In genomic region chr19:2049741-2050348, GRCh38 we compare ENCODE assay signal across 8 cellular contexts. TPM values are rescaled to one million over a fixed set of nuclear protein-coding genes. Genes with fewer than 3 reads are reported as not detected.
DNase-seq lines count a peak whose midpoint lies in the region; ATAC-seq and TF ChIP-seq lines count a peak whose summit lies in the region.

No MANE protein-coding gene starts in this region.

- H3K4me3 ChIP-seq in fibroblast of villous mesenchyme (ENCODE audit: low read depth, low read length) = peak overlapping the region; percentile 86

- H3K4me1 Mint-ChIP-seq in natural killer cell = peaks cover 10 to 40% of the 10 kb centered on the region in 2 donors
- H3K4me1 Mint-ChIP-seq in type B pancreatic cell (ENCODE audit: unreplicated experiment) = no peaks in the 10 kb centered on the region

- DNase-seq in G401 (ENCODE audit: low spot score) (peak; percentile 85), OCI-M1 (lab: John Stamatoyannopoulos, UW) (peak; percentile 67), fibroblast of villous mesenchyme (ENCODE audit: low read depth) (peak; percentile 67), natural killer cell (peak; percentile 64), type B pancreatic cell (ENCODE audit: extremely low spot score, unreplicated experiment) (no peak)
- DNase-seq in activated effector memory CD4-positive, alpha-beta T cell treated with Interleukin-2 at 50 U/mL for 16 hours = peak; percentile 53

- intact Hi-C loops in natural killer cell (cut with micrococcal nuclease) = loop anchor here (2.0 to 5.0 kb wide), 2 partner anchors 33 to 35 kb away; partner anchors contain the start of gene BTBD2

- peak overlapping the region; percentile 71 to 89 for H3K27ac Mint-ChIP-seq in natural killer cell
- H3K27ac Mint-ChIP-seq in type B pancreatic cell = peak overlapping the region; percentile 76

- H3K4me3 Mint-ChIP-seq in natural killer cell (peak overlapping the region; percentile 81), type B pancreatic cell (peak overlapping the region; percentile 90)

- H3K36me3 Mint-ChIP-seq in natural killer cell (no peaks in the 10 kb centered on the region), type B pancreatic cell (no peaks in the 10 kb centered on the region)

- in situ Hi-C loops in G401 (cut with HindIII; ENCODE audit: low sequenced_read_pairs) = no loop called here

- TF ChIP-seq CTCF in fibroblast of villous mesenchyme (IDR thresholded peaks at IDR 0.05; ENCODE audit: insufficient read depth, low read depth, low read length) (no peak), natural killer cell (IDR thresholded peaks at IDR 0.05) (no peak), type B pancreatic cell (conservative IDR thresholded peaks at IDR 0.05) (no peak)

- H3K9me3 Mint-ChIP-seq in natural killer cell = no peaks in the 10 kb centered on the region
- no peaks in the 10 kb centered on the region for H3K9me3 Mint-ChIP-seq in type B pancreatic cell

- H3K27me3 Mint-ChIP-seq in natural killer cell (ENCODE audit: low read depth in 2 of 2) (no peaks in the 10 kb centered on the region), type B pancreatic cell (no peaks in the 10 kb centered on the region)

- ATAC-seq in HG03025 (IDR thresholded peaks at IDR 0.05; ENCODE audit: low FRiP score, unreplicated experiment) = peak; percentile 10
- peak; percentile 25 to 42 (median 28) for ATAC-seq in natural killer cell
- ATAC-seq in GM19328 (IDR thresholded peaks at IDR 0.05; ENCODE audit: unreplicated experiment) = no peak

RNA-seq across cellular contexts. Expression of gene MKNK2, which starts 1.2 kb away (rescaled TPM):
- total RNA-seq in G401 (2014; rRNA removed; shearing (Covaris generic)) = 113 and 118 TPM in 2 replicates
- total RNA-seq in fibroblast of villous mesenchyme = 59.2 and 80.9 TPM in 2 replicates
- 100 to 1,000 TPM; 259 to 389 (median 322) TPM for total RNA-seq in natural killer cell
- 118 and 120 TPM in 2 replicates for total RNA-seq in type B pancreatic cell (ENCODE audit: low replicate concordance)

RNA-seq across cellular contexts. Expression of gene BTBD2, which starts 34.3 kb away (rescaled TPM):
- total RNA-seq in G401 (2014; rRNA removed; shearing (Covaris generic)) = 70.9 and 89.0 TPM in 2 replicates
- total RNA-seq in fibroblast of villous mesenchyme (46.6 and 51.5 TPM in 2 replicates), natural killer cell (10 to 100 TPM; 47.6 to 57.0 (median 53.4) TPM), type B pancreatic cell (ENCODE audit: low replicate concordance) (72.5 and 118 TPM in 2 replicates)

RNA-seq across cellular contexts. Expression of gene MOB3A, which starts 46.3 kb away (rescaled TPM):
- 20.6 and 29.0 TPM in 2 replicates for total RNA-seq in G401 (2014; rRNA removed; shearing (Covaris generic))
- total RNA-seq in fibroblast of villous mesenchyme (31.2 and 36.7 TPM in 2 replicates), natural killer cell (100 to 1,000 TPM; 239 to 314 (median 246) TPM), type B pancreatic cell (ENCODE audit: low replicate concordance) (34.6 and 37.8 TPM in 2 replicates)

RNA-seq across cellular contexts. Expression of gene IZUMO4, which starts 46.9 kb away (rescaled TPM):
- total RNA-seq in G401 (2014; rRNA removed; shearing (Covaris generic)) = 0.25 and 4.0 TPM in 2 replicates
- total RNA-seq in fibroblast of villous mesenchyme (1.3 TPM in 2 replicates), natural killer cell (1 to 10 TPM; 3.3 to 7.6 (median 7.1) TPM), type B pancreatic cell (ENCODE audit: low replicate concordance) (4.9 and 7.4 TPM in 2 replicates)
